In genomic region chr22:47613606-47614350, GRCh38 we compare ENCODE assay signal across 18 cellular contexts.
"Had no signal": no experiment of that assay in that cellular context is flagged by ENCODE, and none has a peak within 500 bp of the region (broad histone marks: within the 10 kb centered on the region; RNA-seq: fewer than 3 reads in every experiment).

No MANE protein-coding gene starts in this region.

- DNase-seq: esophagus squamous epithelium; foreskin fibroblast; glutamatergic neuron; immature natural killer cell; mammary epithelial cell; naive thymus-derived CD4-positive, alpha-beta T cell; nephron progenitor cell; stimulated activated CD4-positive, alpha-beta T cell treated with anti-CD3 and anti-CD28 coated beads, Interleukin-4, amount 100 ng/mL, for 1 hour; stimulated activated CD8-positive, alpha-beta memory T cell treated with anti-CD3 and anti-CD28 coated beads, Interleukin-4, amount 100 ng/mL, for 48 hours; stimulated activated naive CD8-positive, alpha-beta T cell treated with anti-CD3 and anti-CD28 coated beads, Interleukin-15, Interleukin-2, amounts not matched to agents 100 U/mL and 50 U/mL, for 24 hours; thyroid gland had no signal

- ATAC-seq: gastroesophageal sphincter; naive thymus-derived CD4-positive, alpha-beta T cell; stimulated activated naive CD8-positive, alpha-beta T cell treated with anti-CD3 and anti-CD28 coated beads, Interleukin-15, Interleukin-2, amounts not matched to agents 100 U/mL and 50 U/mL, for 24 hours had no signal

- H3K4me2 ChIP-seq: smooth muscle cell had no signal

- H3K27ac ChIP-seq: esophagus squamous epithelium, gastroesophageal sphincter, neutrophil, right atrium auricular region, suprapubic skin, thyroid gland, vagina had no signal

- H3K4me1 ChIP-seq: esophagus squamous epithelium, gastroesophageal sphincter, right atrium auricular region, suprapubic skin, thyroid gland, vagina had no signal

- FAIRE-seq: colon had no signal

- H3K27me3 ChIP-seq: right atrium auricular region, thyroid gland, vagina had no signal

- H3K36me3 ChIP-seq: esophagus squamous epithelium, gastroesophageal sphincter, neutrophil, right atrium auricular region, suprapubic skin, thyroid gland, vagina had no signal

- H3K9me3 ChIP-seq: esophagus squamous epithelium, neutrophil, suprapubic skin, thyroid gland, vagina had no signal

- H3K4me3 ChIP-seq: esophagus squamous epithelium, gastroesophageal sphincter, right atrium auricular region, smooth muscle cell, suprapubic skin, thyroid gland, vagina had no signal
